8 cellular contexts compared by ENCODE assay signal in the genomic region with DNA sequence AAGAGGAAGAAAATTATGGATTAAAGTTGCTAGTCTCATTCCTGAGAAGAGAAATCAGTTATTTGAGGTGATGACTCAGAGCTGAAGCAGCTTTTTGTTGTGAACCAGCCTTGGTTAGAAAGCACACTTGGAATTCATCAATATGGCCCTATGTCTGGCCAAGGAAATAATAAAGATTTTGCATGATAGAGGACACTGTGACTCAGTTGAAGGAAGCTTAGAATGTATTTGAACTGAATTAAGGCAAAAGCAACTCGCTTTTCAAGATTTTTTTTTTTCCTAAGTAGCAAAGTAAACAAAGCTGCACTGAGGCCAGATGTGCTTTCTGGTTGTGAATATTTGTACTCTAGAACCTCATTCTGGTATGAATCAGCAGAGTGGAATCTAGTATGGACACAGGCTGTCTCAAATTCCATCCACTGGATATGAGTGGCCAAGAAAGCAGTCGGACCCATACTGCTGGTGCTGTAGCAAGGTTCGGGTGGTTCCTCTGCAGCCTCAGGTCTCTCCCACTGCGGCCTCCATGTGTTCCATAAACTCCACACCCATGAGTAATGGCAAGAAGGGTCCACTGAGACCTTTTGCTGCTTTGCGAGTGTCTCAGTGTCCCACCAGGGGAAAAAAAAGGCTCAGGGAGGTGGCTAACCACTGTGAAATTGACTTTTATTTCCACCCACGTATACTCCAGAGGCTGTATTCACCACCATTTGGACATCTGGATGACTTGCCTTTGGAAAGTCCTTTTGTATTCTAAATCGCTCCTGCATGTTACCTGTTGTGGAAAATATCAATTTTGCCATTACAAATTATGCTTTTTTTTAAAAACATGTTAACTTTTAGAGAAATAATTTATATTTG. TPM values are rescaled to one million over a fixed set of nuclear protein-coding genes. Genes with fewer than 3 reads are reported as not detected.
DNase-seq lines count a peak whose midpoint lies in the region; ATAC-seq and TF ChIP-seq lines count a peak whose summit lies in the region.

No MANE protein-coding gene starts in this region.

- H4K20me1 ChIP-seq in fibroblast of lung (ENCODE audit: control insufficient read depth, extremely low read depth, insufficient read depth, low read length), result no peaks in the 10 kb centered on the region

- peak overlapping the region in 1 of 4 experiments; percentile 6 for H3K4me3 ChIP-seq in fibroblast of lung (replicated peaks in 1 of 4; ENCODE audit: control extremely low read depth in 1 of 4, insufficient read depth in 1 of 4, low read depth in 3 of 4, low read length in 4 of 4)

- peak; percentile 85 for ATAC-seq in SK-N-SH treated with all-trans-retinoic acid at 6 μM for 48 hours

- no peaks in the 10 kb centered on the region for H3K9me3 ChIP-seq in fibroblast of lung (ENCODE audit: control insufficient read depth, insufficient read depth, low read depth, low read length)

- H3K27me3 ChIP-seq in fibroblast of lung (ENCODE audit: control insufficient read depth, insufficient read depth, low read length), result no peaks in the 10 kb centered on the region

- CTCF ChIA-PET in GM10248 (lab: Yijun Ruan, JAX), result interaction anchor here (1.5 to 1.6 kb wide), 2 partner anchors 25 to 73 kb away, joined by 3 read pairs; no protein-coding TSS in a partner anchor

- no peak for TF ChIP-seq CTCF in fibroblast of lung (conservative IDR thresholded peaks at IDR 0.05 in 1 of 2, IDR thresholded peaks at IDR 0.05 in 1 of 2; ENCODE audit: low read depth in 1 of 2, low read length in 2 of 2)
- TF ChIP-seq CTCF in GM10248 (IDR thresholded peaks at IDR 0.05; ENCODE audit: control extremely low read depth, extremely low read depth, low read depth, missing control alignments), result no peak

- H3K9ac ChIP-seq in fibroblast of lung (ENCODE audit: insufficient read depth, low read length), result no peak overlapping the region

- H3K36me3 ChIP-seq in fibroblast of lung (ENCODE audit: control insufficient read depth, insufficient read depth, low read length), result peaks cover 9% of the 10 kb centered on the region

- DNase-seq in GM04504 (ENCODE audit: low read depth) (peak; percentile 88), fibroblast of lung (ENCODE audit: low read depth in 2 of 2) (peak; percentile 91 to 98), pulmonary artery endothelial cell (ENCODE audit: low read depth, low spot score) (peak; percentile 86), NCI-H146 (lab: John Stamatoyannopoulos, UW) (no peak), GM10248 (ENCODE audit: extremely low spot score) (no peak), NCI-H2029 treated with DMSO at 0.1 percent for 48 hours (lab: John Stamatoyannopoulos, UW) (no peak)
- no peak for DNase-seq in activated CD4-positive, CD25-positive, alpha-beta regulatory T cell (lab: John Stamatoyannopoulos, UW)

- peak overlapping the region; percentile 79 for H3K4me2 ChIP-seq in fibroblast of lung (ENCODE audit: extremely low read depth, insufficient read depth, low read length)

- no peak overlapping the region for H2AFZ ChIP-seq in fibroblast of lung (ENCODE audit: low read length)

- H3K4me1 ChIP-seq in fibroblast of lung (ENCODE audit: control insufficient read depth, extremely low read depth, insufficient read depth, low read length), result peaks cover 17% of the 10 kb centered on the region

- peaks cover 19% of the 10 kb centered on the region for H3K79me2 ChIP-seq in fibroblast of lung (ENCODE audit: control insufficient read depth, insufficient read depth, low read length)

- peak overlapping the region; percentile 82 for H3K27ac ChIP-seq in fibroblast of lung (ENCODE audit: insufficient read depth, low read length)

- POLR2A ChIA-PET in GM10248 (lab: Yijun Ruan, JAX), result no interaction called here

TF ChIP-seq in SK-N-SH treated with all-trans-retinoic acid at 6 μM for 48 hours, 23 proteins besides CTCF, POLR2A, EP300 and RAD21:
- TF ChIP-seq ISL1 (CRISPR knock-in tag; IDR thresholded peaks at IDR 0.05) (peak; percentile 39; the same call in 1 of the 2 replicates), ZNF8 (CRISPR knock-in tag; IDR thresholded peaks at IDR 0.05) (no peak)
- TF ChIP-seq, protein P1, sequence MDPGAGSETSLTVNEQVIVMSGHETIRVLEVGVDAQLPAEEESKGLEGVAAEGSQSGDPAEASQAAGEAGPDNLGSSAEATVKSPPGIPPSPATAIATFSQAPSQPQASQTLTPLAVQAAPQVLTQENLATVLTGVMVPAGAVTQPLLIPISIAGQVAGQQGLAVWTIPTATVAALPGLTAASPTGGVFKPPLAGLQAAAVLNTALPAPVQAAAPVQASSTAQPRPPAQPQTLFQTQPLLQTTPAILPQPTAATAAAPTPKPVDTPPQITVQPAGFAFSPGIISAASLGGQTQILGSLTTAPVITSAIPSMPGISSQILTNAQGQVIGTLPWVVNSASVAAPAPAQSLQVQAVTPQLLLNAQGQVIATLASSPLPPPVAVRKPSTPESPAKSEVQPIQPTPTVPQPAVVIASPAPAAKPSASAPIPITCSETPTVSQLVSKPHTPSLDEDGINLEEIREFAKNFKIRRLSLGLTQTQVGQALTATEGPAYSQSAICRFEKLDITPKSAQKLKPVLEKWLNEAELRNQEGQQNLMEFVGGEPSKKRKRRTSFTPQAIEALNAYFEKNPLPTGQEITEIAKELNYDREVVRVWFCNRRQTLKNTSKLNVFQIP (CRISPR knock-in tag; IDR thresholded peaks at IDR 0.05; ENCODE audit: borderline replicate concordance, low read depth), result no peak

RNA-seq across cellular contexts. Expression of a gene that starts 53.1 kb away (rescaled TPM):
- total RNA-seq in fibroblast of lung (86.5 and 93.0 TPM in 2 replicates), pulmonary artery endothelial cell (298 and 379 TPM in 2 replicates)
- polyA plus RNA-seq in fibroblast of lung, result 126 and 196 TPM in 2 replicates
- polyA plus RNA-seq in fibroblast of lung (2012), result 70.1 and 110 TPM in 2 replicates
- polyA minus RNA-seq in fibroblast of lung (ENCODE audit: low replicate concordance), result 89.3 and 192 TPM in 2 replicates

Comparison
In these comparisons a context has a peak if more than half of its experiments do, and no peak if none do; other contexts are left out.
1. DNase-seq: peak in GM04504 (single experiment), fibroblast of lung (2 of 2) and pulmonary artery endothelial cell (single experiment); none in NCI-H146 (single experiment), GM10248 (single experiment), activated CD4-positive, CD25-positive, alpha-beta regulatory T cell (0 of 4) and NCI-H2029 treated with DMSO at 0.1 percent for 48 hours (single experiment).